1 cellular context compared by ENCODE assay signal in the genomic region with DNA sequence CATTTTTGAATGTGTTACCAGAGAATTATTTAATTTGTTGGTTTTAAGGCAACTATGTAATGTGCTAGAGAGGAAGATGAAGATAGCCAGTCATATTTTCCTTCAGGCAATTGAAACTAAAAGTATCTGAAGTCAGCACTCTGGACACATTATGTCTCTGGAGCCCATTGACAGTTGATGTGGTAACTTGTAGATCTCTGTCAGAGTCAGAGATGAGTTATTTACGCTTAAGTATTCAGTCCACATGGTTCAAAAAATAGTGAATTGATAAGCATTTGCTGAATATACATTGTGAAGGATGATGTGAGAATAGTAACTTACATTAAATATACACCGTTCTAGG.
TF ChIP-seq lines count a peak whose summit lies in the region.

No MANE protein-coding gene starts in this region.

TF ChIP-seq in A549, 52 proteins besides CTCF, POLR2A, EP300 and RAD21 (continued from another document):
- TF ChIP-seq, protein P1, sequence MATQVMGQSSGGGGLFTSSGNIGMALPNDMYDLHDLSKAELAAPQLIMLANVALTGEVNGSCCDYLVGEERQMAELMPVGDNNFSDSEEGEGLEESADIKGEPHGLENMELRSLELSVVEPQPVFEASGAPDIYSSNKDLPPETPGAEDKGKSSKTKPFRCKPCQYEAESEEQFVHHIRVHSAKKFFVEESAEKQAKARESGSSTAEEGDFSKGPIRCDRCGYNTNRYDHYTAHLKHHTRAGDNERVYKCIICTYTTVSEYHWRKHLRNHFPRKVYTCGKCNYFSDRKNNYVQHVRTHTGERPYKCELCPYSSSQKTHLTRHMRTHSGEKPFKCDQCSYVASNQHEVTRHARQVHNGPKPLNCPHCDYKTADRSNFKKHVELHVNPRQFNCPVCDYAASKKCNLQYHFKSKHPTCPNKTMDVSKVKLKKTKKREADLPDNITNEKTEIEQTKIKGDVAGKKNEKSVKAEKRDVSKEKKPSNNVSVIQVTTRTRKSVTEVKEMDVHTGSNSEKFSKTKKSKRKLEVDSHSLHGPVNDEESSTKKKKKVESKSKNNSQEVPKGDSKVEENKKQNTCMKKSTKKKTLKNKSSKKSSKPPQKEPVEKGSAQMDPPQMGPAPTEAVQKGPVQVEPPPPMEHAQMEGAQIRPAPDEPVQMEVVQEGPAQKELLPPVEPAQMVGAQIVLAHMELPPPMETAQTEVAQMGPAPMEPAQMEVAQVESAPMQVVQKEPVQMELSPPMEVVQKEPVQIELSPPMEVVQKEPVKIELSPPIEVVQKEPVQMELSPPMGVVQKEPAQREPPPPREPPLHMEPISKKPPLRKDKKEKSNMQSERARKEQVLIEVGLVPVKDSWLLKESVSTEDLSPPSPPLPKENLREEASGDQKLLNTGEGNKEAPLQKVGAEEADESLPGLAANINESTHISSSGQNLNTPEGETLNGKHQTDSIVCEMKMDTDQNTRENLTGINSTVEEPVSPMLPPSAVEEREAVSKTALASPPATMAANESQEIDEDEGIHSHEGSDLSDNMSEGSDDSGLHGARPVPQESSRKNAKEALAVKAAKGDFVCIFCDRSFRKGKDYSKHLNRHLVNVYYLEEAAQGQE (IDR thresholded peaks at IDR 0.05): no peak
- TF ChIP-seq MYC (IDR thresholded peaks at IDR 0.05; ENCODE audit: borderline replicate concordance, low read length) (no peak), RFX5 (IDR thresholded peaks at IDR 0.05) (no peak), KDM5A (IDR thresholded peaks at IDR 0.05) (no peak), ZC3H11A (IDR thresholded peaks at IDR 0.05) (no peak)
- TF ChIP-seq, protein P2, sequence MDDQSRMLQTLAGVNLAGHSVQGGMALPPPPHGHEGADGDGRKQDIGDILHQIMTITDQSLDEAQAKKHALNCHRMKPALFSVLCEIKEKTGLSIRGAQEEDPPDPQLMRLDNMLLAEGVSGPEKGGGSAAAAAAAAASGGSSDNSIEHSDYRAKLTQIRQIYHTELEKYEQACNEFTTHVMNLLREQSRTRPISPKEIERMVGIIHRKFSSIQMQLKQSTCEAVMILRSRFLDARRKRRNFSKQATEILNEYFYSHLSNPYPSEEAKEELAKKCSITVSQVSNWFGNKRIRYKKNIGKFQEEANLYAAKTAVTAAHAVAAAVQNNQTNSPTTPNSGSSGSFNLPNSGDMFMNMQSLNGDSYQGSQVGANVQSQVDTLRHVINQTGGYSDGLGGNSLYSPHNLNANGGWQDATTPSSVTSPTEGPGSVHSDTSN (IDR thresholded peaks at IDR 0.05): no peak
- TF ChIP-seq, protein P3, sequence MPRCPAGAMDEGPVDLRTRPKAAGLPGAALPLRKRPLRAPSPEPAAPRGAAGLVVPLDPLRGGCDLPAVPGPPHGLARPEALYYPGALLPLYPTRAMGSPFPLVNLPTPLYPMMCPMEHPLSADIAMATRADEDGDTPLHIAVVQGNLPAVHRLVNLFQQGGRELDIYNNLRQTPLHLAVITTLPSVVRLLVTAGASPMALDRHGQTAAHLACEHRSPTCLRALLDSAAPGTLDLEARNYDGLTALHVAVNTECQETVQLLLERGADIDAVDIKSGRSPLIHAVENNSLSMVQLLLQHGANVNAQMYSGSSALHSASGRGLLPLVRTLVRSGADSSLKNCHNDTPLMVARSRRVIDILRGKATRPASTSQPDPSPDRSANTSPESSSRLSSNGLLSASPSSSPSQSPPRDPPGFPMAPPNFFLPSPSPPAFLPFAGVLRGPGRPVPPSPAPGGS (IDR thresholded peaks at IDR 0.05): no peak
TF ChIP-seq in A549: peak in this region for 0.
